In genomic region chr13:83333614-83334388, GRCh38 we compare ENCODE assay signal across 20 cellular contexts.
A peak's percentile ranks its signal among the peaks of the same experiment; 100 is the strongest.
DNase-seq lines count a peak whose midpoint lies in the region; ATAC-seq, FAIRE-seq and TF ChIP-seq lines count a peak whose summit lies in the region.
"Had no signal": no experiment of that assay in that cellular context is flagged by ENCODE, and none has a peak within 500 bp of the region (broad histone marks: within the 10 kb centered on the region; RNA-seq: fewer than 3 reads in every experiment).

No MANE protein-coding gene starts in this region.

- peak; percentile 16 for DNase-seq in MCF 10A (ENCODE audit: unreplicated experiment)
- no peak for DNase-seq in breast epithelium (ENCODE audit: low spot score in 2 of 2)
- DNase-seq in astrocyte of the cerebellum (ENCODE audit: low read depth) = peak; percentile 13
- DNase-seq in keratinocyte (ENCODE audit: low read depth, low spot score) = no peak
- no peak for DNase-seq in CD8-positive, alpha-beta memory T cell
- DNase-seq in stimulated activated CD4-positive, alpha-beta T cell treated with anti-CD3 and anti-CD28 coated beads, Interleukin-2, amount 100 ng/mL, for 24 hours = no peak
- no peak for DNase-seq in NCI-H2107 (lab: John Stamatoyannopoulos, UW)
- DNase-seq in T-helper 17 cell = no peak
- DNase-seq: C1 segment of cervical spinal cord; CD4-positive, alpha-beta T cell; COR-L47; DMS153; DMS79 treated with DMSO at 0.1 percent for 48 hours; GDM1 had no signal

- intact Hi-C loops in MCF 10A (cut with micrococcal nuclease) (no loop called here), breast epithelium (cut with DNase I; ENCODE audit: low total_unique reads) (no loop called here)

- H4K20me1 ChIP-seq in keratinocyte (ENCODE audit: control insufficient read depth, extremely low read depth, insufficient read depth, low read length) = no peaks in the 10 kb centered on the region

- no peaks in the 10 kb centered on the region for H3K79me2 ChIP-seq in keratinocyte (ENCODE audit: control insufficient read depth, insufficient read depth, low read length)

- peaks cover 9% of the 10 kb centered on the region for H3K4me1 Mint-ChIP-seq in MCF 10A (ENCODE audit: insufficient read depth, unreplicated experiment)
- no peaks in the 10 kb centered on the region for H3K4me1 Mint-ChIP-seq in CD8-positive, alpha-beta memory T cell
- H3K4me1 Mint-ChIP-seq in T-helper 17 cell = no peaks in the 10 kb centered on the region
- H3K4me1 Mint-ChIP-seq: B cell had no signal

- no peaks in the 10 kb centered on the region for H3K9me3 ChIP-seq in breast epithelium
- no peaks in the 10 kb centered on the region for H3K9me3 ChIP-seq in keratinocyte (ENCODE audit: control insufficient read depth, low read depth, low read length)
- H3K9me3 ChIP-seq in CD8-positive, alpha-beta memory T cell (ENCODE audit: low read length) = no peaks in the 10 kb centered on the region
- no peaks in the 10 kb centered on the region for H3K9me3 ChIP-seq in T-helper 17 cell (ENCODE audit: control insufficient read depth, low read length, poor library complexity, severe bottlenecking)

- no TSS peak for BruUV-seq in MCF 10A (replicated peaks; lab: Mats Ljungman, UMichigan)

- no peaks in the 10 kb centered on the region for H3K36me3 ChIP-seq in breast epithelium
- H3K36me3 ChIP-seq in keratinocyte (ENCODE audit: control insufficient read depth in 2 of 2, extremely low read depth in 1 of 2, insufficient read depth in 2 of 2, low read length in 2 of 2) = no peaks in the 10 kb centered on the region
- H3K36me3 ChIP-seq in CD8-positive, alpha-beta memory T cell (ENCODE audit: insufficient read depth, low read length) = no peaks in the 10 kb centered on the region

- H3K27ac ChIP-seq in breast epithelium (no peak overlapping the region), keratinocyte (ENCODE audit: control insufficient read depth, insufficient read depth, low read length) (no peak overlapping the region)
- no peak overlapping the region for H3K27ac ChIP-seq in CD8-positive, alpha-beta memory T cell (ENCODE audit: low read depth, low read length)
- H3K27ac ChIP-seq: 22Rv1 had no signal

- H3K27me3 Mint-ChIP-seq in MCF 10A (ENCODE audit: insufficient read depth, unreplicated experiment) (no peaks in the 10 kb centered on the region), T-helper 17 cell (no peaks in the 10 kb centered on the region)
- H3K27me3 Mint-ChIP-seq in CD8-positive, alpha-beta memory T cell = no peaks in the 10 kb centered on the region
- H3K27me3 Mint-ChIP-seq: B cell; CD4-positive, alpha-beta T cell had no signal

- no peak overlapping the region for H3K9ac ChIP-seq in keratinocyte (ENCODE audit: control insufficient read depth, extremely low read depth, insufficient read depth, low read length)

- H3K4me1 ChIP-seq in breast epithelium (no peaks in the 10 kb centered on the region), keratinocyte (ENCODE audit: control insufficient read depth, extremely low read depth, insufficient read depth, low read length) (peaks cover 11% of the 10 kb centered on the region)
- H3K4me1 ChIP-seq in CD8-positive, alpha-beta memory T cell (ENCODE audit: insufficient read depth, low read length) = no peaks in the 10 kb centered on the region

- H3K4me3 Mint-ChIP-seq in MCF 10A (ENCODE audit: unreplicated experiment) = no peak overlapping the region
- no peak overlapping the region for H3K4me3 Mint-ChIP-seq in CD8-positive, alpha-beta memory T cell
- no peak overlapping the region for H3K4me3 Mint-ChIP-seq in T-helper 17 cell
- H3K4me3 Mint-ChIP-seq: B cell; CD4-positive, alpha-beta T cell had no signal

- peak overlapping the region; percentile 54 for H2AFZ ChIP-seq in keratinocyte (ENCODE audit: control insufficient read depth, low read length)

- H3K27me3 ChIP-seq in breast epithelium = no peaks in the 10 kb centered on the region
- H3K27me3 ChIP-seq in keratinocyte (ENCODE audit: control insufficient read depth, extremely low read depth, insufficient read depth, low read length) = no peaks in the 10 kb centered on the region
- no peaks in the 10 kb centered on the region for H3K27me3 ChIP-seq in CD8-positive, alpha-beta memory T cell (ENCODE audit: insufficient read depth, low read length, poor library complexity, severe bottlenecking)

- TF ChIP-seq POLR2A in breast epithelium (IDR thresholded peaks at IDR 0.05) = no peak

- no peak for ATAC-seq in T-helper 17 cell
- ATAC-seq: HCT116, K562 had no signal

- H3K9me1 ChIP-seq in keratinocyte (ENCODE audit: control insufficient read depth, extremely low read depth, insufficient read depth, low read length) = no peaks in the 10 kb centered on the region

- in situ Hi-C loops in astrocyte of the cerebellum (cut with HindIII; ENCODE audit: low sequenced_read_pairs) = no loop called here

- no peak for FAIRE-seq in keratinocyte (lab: Jason Lieb, UNC)
- FAIRE-seq: D721Med, H54, K562 had no signal

- CTCF ChIA-PET in MCF 10A (lab: Yijun Ruan, JAX) = no interaction called here
- CTCF ChIA-PET in CD8-positive, alpha-beta memory T cell (lab: Charles Lee) = no interaction called here

- dilution Hi-C loops in keratinocyte (cut with MboI; ENCODE audit: extremely low pct_ligation_motif_present, low sequenced_read_pairs) = no loop called here

- H3K36me3 Mint-ChIP-seq in MCF 10A (ENCODE audit: insufficient read depth, unreplicated experiment) (no peaks in the 10 kb centered on the region), T-helper 17 cell (ENCODE audit: low read depth) (no peaks in the 10 kb centered on the region)
- no peaks in the 10 kb centered on the region for H3K36me3 Mint-ChIP-seq in CD8-positive, alpha-beta memory T cell

- no peaks in the 10 kb centered on the region for H3K9me3 Mint-ChIP-seq in MCF 10A (ENCODE audit: unreplicated experiment)
- peaks cover 0 to 27% (median 4%) of the 10 kb centered on the region in 5 donors for H3K9me3 Mint-ChIP-seq in CD8-positive, alpha-beta memory T cell
- H3K9me3 Mint-ChIP-seq: CD4-positive, alpha-beta T cell had no signal

- no peak overlapping the region for H3K4me3 ChIP-seq in breast epithelium
- no peak overlapping the region for H3K4me3 ChIP-seq in astrocyte of the cerebellum (ENCODE audit: low read depth, low read length)
- H3K4me3 ChIP-seq in keratinocyte (ENCODE audit: control insufficient read depth in 2 of 3, extremely low read depth in 1 of 3, insufficient read depth in 2 of 3, low read depth in 1 of 3, low read length in 3 of 3) = no peak overlapping the region
- H3K4me3 ChIP-seq in CD8-positive, alpha-beta memory T cell (ENCODE audit: low read length) = no peak overlapping the region
- H3K4me3 ChIP-seq: K562 had no signal

- POLR2A ChIA-PET in MCF 10A (lab: Yijun Ruan, JAX) = no interaction called here
- POLR2A ChIA-PET in CD8-positive, alpha-beta memory T cell (lab: Charles Lee) = no interaction called here

- peak overlapping the region; percentile 9 for H3K4me2 ChIP-seq in keratinocyte (ENCODE audit: control insufficient read depth, extremely low read depth, insufficient read depth, low read depth, low read length)

- H3K27ac Mint-ChIP-seq in MCF 10A (ENCODE audit: low read depth, unreplicated experiment) (peak overlapping the region; percentile 89), T-helper 17 cell (no peak overlapping the region)
- H3K27ac Mint-ChIP-seq in CD8-positive, alpha-beta memory T cell = no peak overlapping the region
- H3K27ac Mint-ChIP-seq: B cell; CD4-positive, alpha-beta T cell had no signal

- TF ChIP-seq CTCF in MCF 10A (IDR thresholded peaks at IDR 0.05; ENCODE audit: unreplicated experiment) = no peak
- no peak for TF ChIP-seq CTCF in breast epithelium (IDR thresholded peaks at IDR 0.05)
- TF ChIP-seq CTCF in astrocyte of the cerebellum (IDR thresholded peaks at IDR 0.05; ENCODE audit: low read depth, low read length, missing control alignments) = no peak
- TF ChIP-seq CTCF in keratinocyte (optimal IDR thresholded peaks at IDR 0.05 in 1 of 3, IDR thresholded peaks at IDR 0.05 in 1 of 3, conservative IDR thresholded peaks at IDR 0.05 in 1 of 3; ENCODE audit: extremely low read depth in 1 of 3, insufficient read depth in 2 of 3, low read length in 3 of 3) = no peak

Comparison
In these comparisons a context has a peak if more than half of its experiments do, and no peak if none do; other contexts are left out.
1. DNase-seq: peak in MCF 10A (single experiment) and astrocyte of the cerebellum (single experiment); none in breast epithelium (0 of 2), keratinocyte (single experiment), CD8-positive, alpha-beta memory T cell (0 of 5), stimulated activated CD4-positive, alpha-beta T cell treated with anti-CD3 and anti-CD28 coated beads, Interleukin-2, amount 100 ng/mL, for 24 hours (0 of 2), NCI-H2107 (single experiment) and T-helper 17 cell (0 of 3).